Comparison of ENCODE assay signal across 26 cellular contexts in genomic region chr2:162084561-162084960, GRCh38.
"Had no signal": no experiment of that assay in that cellular context is flagged by ENCODE, and none has a peak within 500 bp of the region (broad histone marks: within the 10 kb centered on the region; RNA-seq: fewer than 3 reads in every experiment).

No MANE protein-coding gene starts in this region.

- H3K27me3 ChIP-seq: adrenal gland, ascending aorta, brain microvascular endothelial cell, neutrophil, pancreas, sigmoid colon, spleen, vagina had no signal

- H3K4me3 ChIP-seq: adrenal gland, ascending aorta, left ventricle myocardium inferior, pancreas, sigmoid colon, spleen, thoracic aorta, vagina had no signal

- H3K9me3 ChIP-seq: pancreas, vagina had no signal

- H3K36me3 ChIP-seq: adrenal gland, ascending aorta, brain microvascular endothelial cell, left ventricle myocardium inferior, neutrophil, pancreas, sigmoid colon, spleen, thoracic aorta, vagina had no signal

- ATAC-seq: activated naive CD4-positive, alpha-beta T cell treated with anti-CD3 and anti-CD28 coated beads, Interleukin-2, amount 50 U/mL, for 72 hours; activated T-helper 17 cell treated with anti-CD3 and anti-CD28 coated beads, Interleukin-2, amount 50 U/mL, for 72 hours; natural killer cell treated with Interleukin-12 subunit alpha and Interleukin-12 subunit beta and Interleukin-15 and Interleukin-18, amount 100 ng/mL, for 72 hours; pancreas had no signal

- H3K27ac ChIP-seq: ascending aorta, left ventricle myocardium inferior, neutrophil, pancreas, sigmoid colon, spleen, thoracic aorta, vagina had no signal

- H3K4me1 ChIP-seq: adrenal gland, ascending aorta, pancreas, spleen, vagina had no signal

- DNase-seq: activated CD4-positive, alpha-beta T cell treated with anti-CD3 and anti-CD28 coated beads for 1 hour; activated CD8-positive, alpha-beta memory T cell treated with anti-CD3 and anti-CD28 coated beads for 24 hours; activated CD8-positive, alpha-beta memory T cell treated with anti-CD3 and anti-CD28 coated beads, Interleukin-2, amount 50 U/mL, for 4 hours; activated T-cell treated with anti-CD3 and anti-CD28 coated beads, Interleukin-2, amount 50 U/mL, for 24 hours; adrenal gland; brain microvascular endothelial cell; central memory CD4-positive, alpha-beta T cell; dermis blood vessel endothelial cell; effector CD8-positive, alpha-beta T cell; erythroblast; foreskin melanocyte; hippocampal formation; kidney glomerular epithelial cell; left ventricle myocardium inferior; pancreas; sigmoid colon; spleen; stimulated activated CD4-positive, alpha-beta T cell treated with anti-CD3 and anti-CD28 coated beads, Interleukin-4, amount 100 ng/mL, for 1 hour; stimulated activated naive CD4-positive, alpha-beta T cell had no signal
